Comparison of ENCODE assay signal across 8 cellular contexts in genomic region chr9:33473643-33474352, GRCh38. TPM values are rescaled to one million over a fixed set of nuclear protein-coding genes. Genes with fewer than 3 reads are reported as not detected.
DNase-seq lines count a peak whose midpoint lies in the region; ATAC-seq, FAIRE-seq and TF ChIP-seq lines count a peak whose summit lies in the region.

Gene NOL6 (minus strand): TSS chr9:33473924. CDS start chr9:33473842, 82 bp downstream.

- peak within 1 kb of the TSS; percentile 71 for H3K4me2 ChIP-seq in trophoblast cell (ENCODE audit: low read length)

- H3K4me3 ChIP-seq in adrenal gland (peak within 1 kb of the TSS; percentile 74 to 97 (median 87)), trophoblast cell (ENCODE audit: low read depth, low read length) (peak within 1 kb of the TSS; percentile 97), transverse colon (peak within 1 kb of the TSS; percentile 57 to 94 (median 78))

- peak; percentile 98 for ATAC-seq in HG02852 (IDR thresholded peaks at IDR 0.05; ENCODE audit: unreplicated experiment)

- H4K91ac ChIP-seq in trophoblast cell (ENCODE audit: low read depth, low read length), result peak within 1 kb of the TSS; percentile 68

- H3K14ac ChIP-seq in trophoblast cell (ENCODE audit: low read length), result peak within 1 kb of the TSS; percentile 61

- H3K79me2 ChIP-seq in trophoblast cell (ENCODE audit: control insufficient read depth, insufficient read depth, low read length, poor library complexity), result peaks cover 5% of the 10 kb centered on the region

- no peak for TF ChIP-seq EP300 in transverse colon (IDR thresholded peaks at IDR 0.05; ENCODE audit: low read depth)

- H3K27me3 ChIP-seq in adrenal gland (no peaks in the 10 kb centered on the region), trophoblast cell (ENCODE audit: insufficient read depth, low read length) (no peaks in the 10 kb centered on the region), transverse colon (no peaks in the 10 kb centered on the region)

- peak within 1 kb of the TSS; percentile 89 for H4K12ac ChIP-seq in trophoblast cell (ENCODE audit: low read depth, low read length)

- peak within 1 kb of the TSS; percentile 80 for H2AFZ ChIP-seq in trophoblast cell (ENCODE audit: insufficient read depth, low read length, poor library complexity)

- peak within 1 kb of the TSS; percentile 60 for H3K4ac ChIP-seq in trophoblast cell (ENCODE audit: low read depth, low read length)

- no peak for TF ChIP-seq CTCF in adrenal gland (IDR thresholded peaks at IDR 0.05)
- no peak for TF ChIP-seq CTCF in transverse colon (IDR thresholded peaks at IDR 0.05)

- no peak within 1 kb of the TSS for H3K23ac ChIP-seq in trophoblast cell (ENCODE audit: low read length)

- no peak within 1 kb of the TSS for H2BK12ac ChIP-seq in trophoblast cell (ENCODE audit: low read length)

- H3K9me3 ChIP-seq in adrenal gland (replicated peaks in 1 of 3) (no peaks in the 10 kb centered on the region), trophoblast cell (ENCODE audit: insufficient read depth, low read depth, low read length) (no peaks in the 10 kb centered on the region), transverse colon (no peaks in the 10 kb centered on the region)

- H3K18ac ChIP-seq in trophoblast cell (ENCODE audit: low read length), result peak within 1 kb of the TSS; percentile 27

- peak within 1 kb of the TSS; percentile 96 for H4K8ac ChIP-seq in trophoblast cell (ENCODE audit: low read depth, low read length)

- H3K27ac ChIP-seq in adrenal gland (peak within 1 kb of the TSS in 2 of 5 donors; percentile 54 to 72), trophoblast cell (ENCODE audit: low read depth, low read length) (no peak within 1 kb of the TSS), transverse colon (peak within 1 kb of the TSS; percentile 57 to 87 (median 82))

- 0 to 1% (median 1%) methylated on average over 25 to 32 of the region's 32 CpGs for WGBS in adrenal gland, 4 donors
- no CpG with 5 or more reads among the region's 32 CpGs for WGBS in trophoblast cell (ENCODE audit: extremely low coverage, insufficient coverage, insufficient read length)
- 0% methylated on average over 7 to 32 of the region's 32 CpGs for WGBS in transverse colon (ENCODE audit: low coverage in 1 of 2), 2 donors

- peak within 1 kb of the TSS; percentile 63 for H2AK5ac ChIP-seq in trophoblast cell (ENCODE audit: low read length)

- no peak within 1 kb of the TSS for H2BK5ac ChIP-seq in trophoblast cell (ENCODE audit: low read depth, low read length, poor library complexity)

- in situ Hi-C loops in transverse colon (cut with MboI; ENCODE audit: low pct_ligation_motif_present in 1 of 4, low pct_unique_long_range_greater_than_20kb in 1 of 4, low sequenced_read_pairs in 3 of 4), result loop anchor here in 1 of 4 donors (25.0 kb wide), 1 partner anchor 111 kb away; no protein-coding TSS in a partner anchor

- H3K36me3 ChIP-seq in adrenal gland (replicated peaks in 1 of 2) (peaks cover 0 to 33% of the 10 kb centered on the region in 2 donors), trophoblast cell (ENCODE audit: control insufficient read depth in 1 of 2, insufficient read depth in 2 of 2, low read length in 2 of 2) (peaks cover 20 to 24% of the 10 kb centered on the region in 2 experiments), transverse colon (peaks cover 0 to 14% (median 3%) of the 10 kb centered on the region in 4 donors)

- H3K4me1 ChIP-seq in adrenal gland (replicated peaks in 1 of 2) (peaks cover 12 to 17% of the 10 kb centered on the region in 2 donors), trophoblast cell (ENCODE audit: control insufficient read depth in 1 of 2, insufficient read depth in 2 of 2, low read length in 2 of 2) (peaks cover 6 to 9% of the 10 kb centered on the region in 2 experiments), transverse colon (peaks cover 7 to 18% (median 15%) of the 10 kb centered on the region in 4 donors)

- peaks cover 2% of the 10 kb centered on the region for H3K79me1 ChIP-seq in trophoblast cell (ENCODE audit: low read length)

- DNase-seq in GM12892 (ENCODE audit: insufficient read length) (peak; percentile 93), NCI-H146 (lab: John Stamatoyannopoulos, UW) (peak; percentile 99), T-helper 1 cell (peak; percentile 92 to 99 (median 96)), adrenal gland (peak; percentile 98 to 100 (median 99)), cardiac septum (ENCODE audit: low spot score) (peak; percentile 98), trophoblast cell (peak; percentile 100), transverse colon (peak; percentile 98)

- H2BK120ac ChIP-seq in trophoblast cell (ENCODE audit: insufficient read depth, low read length, poor library complexity), result no peak within 1 kb of the TSS

- FAIRE-seq in GM12892 (lab: Jason Lieb, UNC), result peak; percentile 97

- intact Hi-C loops in adrenal gland (cut with DNase I), result no loop called here
- intact Hi-C loops in cardiac septum (cut with DNase I), result loop anchor here (2.0 to 10.0 kb wide), 2 partner anchors 37 to 189 kb away; no protein-coding TSS in a partner anchor
- intact Hi-C loops in transverse colon (cut with DNase I; ENCODE audit: low total_unique reads), result no loop called here

- H3K9ac ChIP-seq in trophoblast cell (ENCODE audit: low read length), result peak within 1 kb of the TSS; percentile 69

- TF ChIP-seq POLR2A in GM12892 (IDR thresholded peaks at IDR 0.05; ENCODE audit: low read depth, low read length) (peak; percentile 89), adrenal gland (IDR thresholded peaks at IDR 0.05) (peak; percentile 49 to 78), transverse colon (IDR thresholded peaks at IDR 0.05) (peak; percentile 76)

RNA-seq across cellular contexts. Expression of gene NOL6, which starts in this region (rescaled TPM):
- polyA plus RNA-seq in GM12892 (2012; ENCODE audit: missing spikeins), result 14.1 TPM
- total RNA-seq in adrenal gland, result 10 to 100 TPM; 17.5 to 45.7 (median 25.4) TPM
- 10 to 100 TPM; 36.9 to 45.1 (median 44.0) TPM for polyA plus RNA-seq in adrenal gland
- 16.7 TPM for total RNA-seq in cardiac septum
- polyA plus RNA-seq in trophoblast cell (2013), result 14.9 and 16.3 TPM in 2 replicates
- total RNA-seq in transverse colon, result 10 to 100 TPM in 3 of 4 donors, 1 to 10 TPM in 1; 8.9 to 29.1 (median 12.7) TPM
